In genomic region chr5:175915066-175916037, GRCh38 we compare ENCODE assay signal across 13 cellular contexts. TPM values are rescaled to one million over a fixed set of nuclear protein-coding genes. Genes with fewer than 3 reads are reported as not detected.
A peak's percentile ranks its signal among the peaks of the same experiment; 100 is the strongest.
DNase-seq lines count a peak whose midpoint lies in the region; ATAC-seq, FAIRE-seq and TF ChIP-seq lines count a peak whose summit lies in the region.
"Not testable (repeated sequence)": the region's sequence is repeated elsewhere in the genome, so short reads cannot be mapped to it uniquely, and the experiment has no call there.
"Had no signal": no experiment of that assay in that cellular context is flagged by ENCODE, and none has a peak within 500 bp of the region (broad histone marks: within the 10 kb centered on the region; RNA-seq: fewer than 3 reads in every experiment).

No MANE protein-coding gene starts in this region.

- ATAC-seq in CD4-positive, CD25-positive, alpha-beta regulatory T cell (ENCODE audit: low read depth in 2 of 2); K562: not testable (repeated sequence)
- ATAC-seq in GM18870 (IDR thresholded peaks at IDR 0.05; ENCODE audit: unreplicated experiment) (peak; percentile 55), GM21515 (IDR thresholded peaks at IDR 0.05; ENCODE audit: unreplicated experiment) (peak; percentile 46), HG02981 (IDR thresholded peaks at IDR 0.05; ENCODE audit: unreplicated experiment) (peak; percentile 52), HG03469 (IDR thresholded peaks at IDR 0.05; ENCODE audit: unreplicated experiment) (peak; percentile 34)

- H3K9me1 ChIP-seq in K562 (ENCODE audit: control insufficient read depth, insufficient read depth, low read length), result not testable (repeated sequence)

- H2AFZ ChIP-seq in K562 (ENCODE audit: low read depth, low read length), result not testable (repeated sequence)

- peak; percentile 29 for FAIRE-seq in K562 (lab: Jason Lieb, UNC)

- H3K79me2 ChIP-seq in K562 (ENCODE audit: control insufficient read depth, insufficient read depth, low read length), result not testable (repeated sequence)

- in situ Hi-C loops in K562 (cut with MboI), result not testable (repeated sequence)

- H3K27me3 ChIP-seq in CD4-positive, CD25-positive, alpha-beta regulatory T cell (ENCODE audit: control insufficient read depth, insufficient read depth, low read length); K562 (ENCODE audit: control insufficient read depth in 2 of 2, insufficient read depth in 2 of 2, low read length in 2 of 2): not testable (repeated sequence)

- peaks cover 17% of the 10 kb centered on the region for H3K36me3 Mint-ChIP-seq in CD4-positive, CD25-positive, alpha-beta regulatory T cell
- peaks cover 18% of the 10 kb centered on the region for H3K36me3 Mint-ChIP-seq in activated CD4-positive, alpha-beta memory T cell treated with anti-CD3 and anti-CD28 coated beads for 36 hours
- H3K36me3 Mint-ChIP-seq in nephron progenitor cell (ENCODE audit: low read depth), result not testable (repeated sequence)

- H3K4me1 ChIP-seq in CD4-positive, CD25-positive, alpha-beta regulatory T cell (ENCODE audit: control insufficient read depth, insufficient read depth, low read length, poor library complexity, severe bottlenecking); K562 (replicated peaks in 1 of 2; ENCODE audit: control insufficient read depth in 2 of 2, insufficient read depth in 2 of 2, low read length in 2 of 2): not testable (repeated sequence)

- CTCF ChIA-PET in activated CD4-positive, alpha-beta memory T cell treated with anti-CD3 and anti-CD28 coated beads for 36 hours (lab: Charles Lee); K562 (lab: Yijun Ruan, JAX; ENCODE audit: low intra/inter-chr PET ratio): not testable (repeated sequence)

- not testable (repeated sequence) for TF ChIP-seq POLR2A in K562 (conservative IDR thresholded peaks at IDR 0.05)

- H3K4me1 Mint-ChIP-seq in CD4-positive, CD25-positive, alpha-beta regulatory T cell, result peaks cover 7 to 15% (median 10%) of the 10 kb centered on the region in 4 donors
- H3K4me1 Mint-ChIP-seq in activated CD4-positive, alpha-beta memory T cell treated with anti-CD3 and anti-CD28 coated beads for 36 hours (ENCODE audit: low read depth), result peaks cover 13% of the 10 kb centered on the region
- peaks cover 10% of the 10 kb centered on the region for H3K4me1 Mint-ChIP-seq in nephron progenitor cell

- intact Hi-C loops in activated CD4-positive, alpha-beta memory T cell treated with anti-CD3 and anti-CD28 coated beads for 36 hours (cut with micrococcal nuclease); K562 (cut with micrococcal nuclease): not testable (repeated sequence)

- not testable (repeated sequence) for H3K36me3 ChIP-seq in CD4-positive, CD25-positive, alpha-beta regulatory T cell (ENCODE audit: control insufficient read depth, insufficient read depth, low read length); K562 (ENCODE audit: control insufficient read depth, insufficient read depth, low read length)

- not testable (repeated sequence) for TF ChIP-seq CTCF in K562 (IDR thresholded peaks at IDR 0.05 in 2 of 3, conservative IDR thresholded peaks at IDR 0.05 in 1 of 3; ENCODE audit: insufficient read depth in 2 of 3, low read depth in 1 of 3, low read length in 3 of 3); nephron progenitor cell (IDR thresholded peaks at IDR 0.05)

- TF ChIP-seq RAD21 in K562 (CRISPR knock-in tag; conservative IDR thresholded peaks at IDR 0.05 in 1 of 2, IDR thresholded peaks at IDR 0.05 in 1 of 2), result not testable (repeated sequence)

- H3K27ac ChIP-seq in CD4-positive, CD25-positive, alpha-beta regulatory T cell (ENCODE audit: insufficient read depth, low read length, poor library complexity, severe bottlenecking); K562 (ENCODE audit: extremely low read depth, low read depth, low read length): not testable (repeated sequence)

- BruUV-seq in K562 (replicated peaks; lab: Mats Ljungman, UMichigan), result not testable (repeated sequence)

- 9% methylated on average over 5 of the region's 7 CpGs for WGBS in K562 (ENCODE audit: insufficient coverage, low coverage, missing lambda C conversion rate)

- not testable (repeated sequence) for H3K9me3 ChIP-seq in CD4-positive, CD25-positive, alpha-beta regulatory T cell (ENCODE audit: control insufficient read depth in 2 of 2, low read length in 2 of 2); K562 (replicated peaks; ENCODE audit: control insufficient read depth, insufficient read depth, low read depth, low read length)

- not testable (repeated sequence) for H4K20me1 ChIP-seq in K562 (replicated peaks; ENCODE audit: control insufficient read depth, insufficient read depth, low read length)

- not testable (repeated sequence) for H3K27me3 Mint-ChIP-seq in CD4-positive, CD25-positive, alpha-beta regulatory T cell; activated CD4-positive, alpha-beta memory T cell treated with anti-CD3 and anti-CD28 coated beads for 36 hours; nephron progenitor cell (ENCODE audit: low read depth, poor library complexity)

- not testable (repeated sequence) for TF ChIP-seq EP300 in K562 (IDR thresholded peaks at IDR 0.05; ENCODE audit: low read length)

- not testable (repeated sequence) for H3K4me2 ChIP-seq in K562 (ENCODE audit: insufficient read depth, low read length)

- H3K4me3 ChIP-seq in CD4-positive, CD25-positive, alpha-beta regulatory T cell (ENCODE audit: low read depth, low read length), result peak overlapping the region; percentile 26
- H3K4me3 ChIP-seq in K562, result not testable (repeated sequence)

- not testable (repeated sequence) for DNase-seq in CD4-positive, CD25-positive, alpha-beta regulatory T cell; K562 (ENCODE audit: extremely low read depth in 1 of 4, low spot score in 3 of 4); nephron progenitor cell
- DNase-seq in activated CD4-positive, alpha-beta memory T cell treated with anti-CD3 and anti-CD28 coated beads for 36 hours, result peak; percentile 24

- peak overlapping the region in 3 of 4 donors; percentile 15 to 61 (median 51) for H3K4me3 Mint-ChIP-seq in CD4-positive, CD25-positive, alpha-beta regulatory T cell
- peak overlapping the region; percentile 42 for H3K4me3 Mint-ChIP-seq in activated CD4-positive, alpha-beta memory T cell treated with anti-CD3 and anti-CD28 coated beads for 36 hours
- H3K4me3 Mint-ChIP-seq in nephron progenitor cell, result not testable (repeated sequence)

- peak overlapping the region in 2 of 3 donors; percentile 60 to 87 for H3K27ac Mint-ChIP-seq in CD4-positive, CD25-positive, alpha-beta regulatory T cell
- H3K27ac Mint-ChIP-seq in activated CD4-positive, alpha-beta memory T cell treated with anti-CD3 and anti-CD28 coated beads for 36 hours, result peak overlapping the region; percentile 20
- H3K27ac Mint-ChIP-seq in nephron progenitor cell, result peak overlapping the region; percentile 72

- H3K9ac ChIP-seq in K562 (ENCODE audit: insufficient read depth in 1 of 2, low read depth in 2 of 2, low read length in 2 of 2), result not testable (repeated sequence)

- not testable (repeated sequence) for H3K9me3 Mint-ChIP-seq in CD4-positive, CD25-positive, alpha-beta regulatory T cell; activated CD4-positive, alpha-beta memory T cell treated with anti-CD3 and anti-CD28 coated beads for 36 hours; nephron progenitor cell

- POLR2A ChIA-PET in activated CD4-positive, alpha-beta memory T cell treated with anti-CD3 and anti-CD28 coated beads for 36 hours (lab: Charles Lee); K562 (lab: Yijun Ruan, JAX): not testable (repeated sequence)

RNA-seq across cellular contexts. Expression of gene CPLX2, which starts 44.0 kb away (rescaled TPM):
- total RNA-seq in CD4-positive, CD25-positive, alpha-beta regulatory T cell, result not detected
- under 1 TPM in 1 of 4 donors, not detected in 3; 0.52 TPM for polyA plus RNA-seq in CD4-positive, CD25-positive, alpha-beta regulatory T cell
- not detected for total RNA-seq in activated CD4-positive, alpha-beta memory T cell treated with anti-CD3 and anti-CD28 coated beads for 36 hours
- not detected in 2 replicates for total RNA-seq in K562 (2011; cell fraction: chromatin; rRNA removed; ENCODE audit: low replicate concordance)
- not detected in 2 replicates for total RNA-seq in K562 (2011; cell fraction: nucleolus; rRNA removed)
- total RNA-seq in K562 (2011; cell fraction: nucleoplasm; rRNA removed), result not detected in 2 replicates
- total RNA-seq in K562 (2014; rRNA removed) (not detected in 2 replicates), K562 (2014; rRNA removed; fragmentation: Illumina TruSeq; extraction: Trizol) (not detected in 2 replicates), K562 (2015; rRNA removed; fragmentation: Illumina TruSeq; extraction: Trizol) (not detected in 2 replicates), K562 (2021) (0.04 TPM in 1 of 2 replicates, not detected in the other)
- polyA plus RNA-seq in K562 (2011; rRNA removed) (not detected in 2 replicates), K562 (2014; fragmentation: Illumina TruSeq; extraction: Trizol) (not detected in 2 replicates), K562 (2014; fragmentation: Nextera tagmentation; extraction: Ambion mirVana) (not detected), K562 (2014; rRNA removed) (not detected in 2 replicates)
- polyA plus RNA-seq in K562 (2011; cell fraction: cytosol; rRNA removed), result not detected in 2 replicates
- not detected in 2 replicates for polyA plus RNA-seq in K562 (2011; cell fraction: nucleus; rRNA removed)
- polyA plus RNA-seq in K562 (2012), result 0.01 TPM in 1 of 2 replicates, not detected in the other
- polyA minus RNA-seq in K562 (2011; rRNA and poly(A)+ RNA removed), result not detected in 2 replicates
- polyA minus RNA-seq in K562 (2011; cell fraction: cytosol; rRNA and poly(A)+ RNA removed), result not detected in 2 replicates
- not detected in 2 replicates for polyA minus RNA-seq in K562 (2011; cell fraction: nucleus; rRNA and poly(A)+ RNA removed)
- total RNA-seq: bronchial epithelial cell, dermis blood vessel endothelial cell, left lobe of liver, mononuclear cell, omental fat pad had no signal

RNA-seq across cellular contexts. Expression of gene THOC3, which starts 52.8 kb away (rescaled TPM):
- 70.6 TPM for total RNA-seq in CD4-positive, CD25-positive, alpha-beta regulatory T cell
- polyA plus RNA-seq in CD4-positive, CD25-positive, alpha-beta regulatory T cell, result 100 to 1,000 TPM; 101 to 199 (median 148) TPM
- 100 to 1,000 TPM; 139 to 148 TPM for total RNA-seq in activated CD4-positive, alpha-beta memory T cell treated with anti-CD3 and anti-CD28 coated beads for 36 hours
- total RNA-seq in K562 (2011; cell fraction: chromatin; rRNA removed; ENCODE audit: low replicate concordance), result 47.6 and 67.6 TPM in 2 replicates
- 35.0 and 36.5 TPM in 2 replicates for total RNA-seq in K562 (2011; cell fraction: nucleolus; rRNA removed)
- 35.0 and 43.1 TPM in 2 replicates for total RNA-seq in K562 (2011; cell fraction: nucleoplasm; rRNA removed)
- 127 and 133 TPM in 2 replicates for total RNA-seq in K562 (2014; rRNA removed)
- 91.4 and 104 TPM in 2 replicates for total RNA-seq in K562 (2014; rRNA removed; fragmentation: Illumina TruSeq; extraction: Trizol)
- total RNA-seq in K562 (2015; rRNA removed; fragmentation: Illumina TruSeq; extraction: Trizol), result 93.3 and 98.4 TPM in 2 replicates
- total RNA-seq in K562 (2021), result 111 and 115 TPM in 2 replicates
- 340 and 360 TPM in 2 replicates for polyA plus RNA-seq in K562 (2011; rRNA removed)
- 154 and 190 TPM in 2 replicates for polyA plus RNA-seq in K562 (2011; cell fraction: cytosol; rRNA removed)
- polyA plus RNA-seq in K562 (2011; cell fraction: nucleus; rRNA removed), result 56.4 and 89.7 TPM in 2 replicates
- polyA plus RNA-seq in K562 (2012), result 59.3 and 74.2 TPM in 2 replicates
- 112 and 118 TPM in 2 replicates for polyA plus RNA-seq in K562 (2014; fragmentation: Illumina TruSeq; extraction: Trizol)
- polyA plus RNA-seq in K562 (2014; fragmentation: Nextera tagmentation; extraction: Ambion mirVana), result 10 to 100 TPM; 29.8 to 46.6 TPM
- 147 and 152 TPM in 2 replicates for polyA plus RNA-seq in K562 (2014; rRNA removed)
- polyA minus RNA-seq in K562 (2011; rRNA and poly(A)+ RNA removed), result 206 and 261 TPM in 2 replicates
- 45.1 and 70.5 TPM in 2 replicates for polyA minus RNA-seq in K562 (2011; cell fraction: cytosol; rRNA and poly(A)+ RNA removed)
- polyA minus RNA-seq in K562 (2011; cell fraction: nucleus; rRNA and poly(A)+ RNA removed), result 25.0 and 38.1 TPM in 2 replicates

Comparison
In these comparisons a context has a peak if more than half of its experiments do, and no peak if none do; other contexts are left out.
1. H3K27ac Mint-ChIP-seq: peak in every context shown above with its lines; median percentile 74 in CD4-positive, CD25-positive, alpha-beta regulatory T cell; 72 in nephron progenitor cell; 20 in activated CD4-positive, alpha-beta memory T cell treated with anti-CD3 and anti-CD28 coated beads for 36 hours.